In the genomic region with DNA sequence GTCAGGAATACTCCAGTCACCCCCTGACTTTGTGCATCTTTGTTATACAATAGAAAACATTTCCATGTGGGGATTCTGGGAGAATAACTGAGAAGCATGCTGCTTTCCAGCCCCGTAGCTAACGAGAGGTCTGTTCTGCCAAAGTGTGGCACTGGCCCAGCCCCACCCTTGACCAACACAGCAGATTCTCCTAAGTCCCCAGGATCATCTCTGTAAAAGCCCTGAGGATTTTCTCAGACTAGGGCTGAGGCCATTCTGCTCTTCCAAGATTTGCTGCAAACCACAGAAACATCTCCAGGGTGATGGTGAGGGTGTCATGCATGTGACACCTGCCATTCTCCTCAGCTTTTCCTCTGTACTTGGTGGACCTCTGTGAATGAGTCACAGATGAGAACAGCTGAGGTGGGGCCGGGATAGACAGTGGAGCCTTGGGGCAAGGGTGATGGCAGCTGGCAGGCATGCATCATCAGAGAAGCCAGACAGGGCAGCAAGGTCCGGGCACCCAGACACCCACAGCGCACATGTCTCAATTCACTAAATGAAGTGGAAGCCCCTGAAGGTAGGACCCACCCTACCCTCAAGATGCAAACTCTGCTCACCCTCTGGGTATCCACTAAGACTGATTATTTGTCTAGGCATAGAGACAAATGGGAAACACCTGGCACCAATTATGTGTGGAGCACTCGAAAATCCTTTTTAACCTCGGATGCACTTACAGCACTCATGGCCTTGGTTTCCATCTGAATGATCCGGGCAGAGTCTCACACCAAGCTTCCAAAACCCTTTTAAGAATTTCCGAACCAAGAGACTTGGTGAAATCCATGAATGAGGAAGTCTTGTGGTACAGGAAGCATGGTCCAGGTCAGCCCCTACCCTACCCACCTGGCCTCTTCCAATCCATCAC, we compare ENCODE assay signal across 11 cellular contexts. TPM values are rescaled to one million over a fixed set of nuclear protein-coding genes. Genes with fewer than 3 reads are reported as not detected.
DNase-seq lines count a peak whose midpoint lies in the region; ATAC-seq lines count a peak whose summit lies in the region.
"Had no signal": no experiment of that assay in that cellular context is flagged by ENCODE, and none has a peak within 500 bp of the region (broad histone marks: within the 10 kb centered on the region; RNA-seq: fewer than 3 reads in every experiment).

No MANE protein-coding gene starts in this region.

- no peak overlapping the region for H3K27ac Mint-ChIP-seq in activated CD4-positive, alpha-beta T cell treated with anti-CD3 and anti-CD28 coated beads, Interleukin-2, amount 10 ng/mL, durations not matched to agents 7 days and 5 days
- H3K27ac Mint-ChIP-seq: dendritic cell treated with granulocyte-macrophage colony-stimulating factor and Interleukin-4, amounts not matched to agents 40 ng/mL and 50 ng/mL, for 4 days; mesothelial cell of epicardium had no signal

- peak overlapping the region; percentile 18 for H3K4me2 ChIP-seq in skeletal muscle satellite cell (ENCODE audit: low read length)

- DNase-seq in activated CD4-positive, alpha-beta T cell treated with anti-CD3 and anti-CD28 coated beads for 48 hours: peak; percentile 34
- no peak for DNase-seq in activated CD4-positive, alpha-beta T cell treated with anti-CD3 and anti-CD28 coated beads, Interleukin-2, amount 10 ng/mL, durations not matched to agents 7 days and 5 days
- DNase-seq in NCI-H146 (lab: John Stamatoyannopoulos, UW) (peak; percentile 60), dedifferentiated amniotic fluid mesenchymal stem cell (ENCODE audit: extremely low spot score) (peak; percentile 30), iPS-NIHi7 (ENCODE audit: extremely low spot score) (no peak)
- DNase-seq: IMR-90 had no signal

- peaks cover 88% of the 10 kb centered on the region for H3K4me1 Mint-ChIP-seq in activated CD4-positive, alpha-beta T cell treated with anti-CD3 and anti-CD28 coated beads, Interleukin-2, amount 10 ng/mL, durations not matched to agents 7 days and 5 days

- peak overlapping the region; percentile 25 for H3K9ac ChIP-seq in skeletal muscle satellite cell (ENCODE audit: low read depth, low read length)

- no peaks in the 10 kb centered on the region for H3K9me3 Mint-ChIP-seq in activated CD4-positive, alpha-beta T cell treated with anti-CD3 and anti-CD28 coated beads, Interleukin-2, amount 10 ng/mL, durations not matched to agents 7 days and 5 days
- H3K9me3 Mint-ChIP-seq: dendritic cell treated with granulocyte-macrophage colony-stimulating factor and Interleukin-4, amounts not matched to agents 40 ng/mL and 50 ng/mL, for 4 days; mesothelial cell of epicardium had no signal

- no peaks in the 10 kb centered on the region for H3K36me3 ChIP-seq in skeletal muscle satellite cell (ENCODE audit: insufficient read depth, low read length)

- peaks cover 26% of the 10 kb centered on the region for H3K4me1 ChIP-seq in skeletal muscle satellite cell (ENCODE audit: control insufficient read depth, insufficient read depth, low read length)

- ATAC-seq in HG02840 (IDR thresholded peaks at IDR 0.05; ENCODE audit: low FRiP score, unreplicated experiment) (no peak), GM21529 (IDR thresholded peaks at IDR 0.05; ENCODE audit: unreplicated experiment) (no peak)

- no peaks in the 10 kb centered on the region for H3K9me3 ChIP-seq in skeletal muscle satellite cell (replicated peaks; ENCODE audit: low read length)

- POLR2A ChIA-PET in activated CD4-positive, alpha-beta T cell treated with anti-CD3 and anti-CD28 coated beads, Interleukin-2, amount 10 ng/mL, durations not matched to agents 7 days and 5 days (lab: Charles Lee): no interaction called here

- peaks cover 30% of the 10 kb centered on the region for H3K36me3 Mint-ChIP-seq in activated CD4-positive, alpha-beta T cell treated with anti-CD3 and anti-CD28 coated beads, Interleukin-2, amount 10 ng/mL, durations not matched to agents 7 days and 5 days (ENCODE audit: low read depth)
- H3K36me3 Mint-ChIP-seq: mesothelial cell of epicardium had no signal

- peak overlapping the region; percentile 7 for H3K4me3 ChIP-seq in skeletal muscle satellite cell (ENCODE audit: low read length)

- no peaks in the 10 kb centered on the region for H3K27me3 Mint-ChIP-seq in activated CD4-positive, alpha-beta T cell treated with anti-CD3 and anti-CD28 coated beads, Interleukin-2, amount 10 ng/mL, durations not matched to agents 7 days and 5 days

- no peaks in the 10 kb centered on the region for H3K27me3 ChIP-seq in skeletal muscle satellite cell (ENCODE audit: control insufficient read depth, insufficient read depth, low read length)

- no peak overlapping the region for H3K4me3 Mint-ChIP-seq in activated CD4-positive, alpha-beta T cell treated with anti-CD3 and anti-CD28 coated beads, Interleukin-2, amount 10 ng/mL, durations not matched to agents 7 days and 5 days
- H3K4me3 Mint-ChIP-seq: dendritic cell treated with granulocyte-macrophage colony-stimulating factor and Interleukin-4, amounts not matched to agents 40 ng/mL and 50 ng/mL, for 4 days; mesothelial cell of epicardium had no signal

- CTCF ChIA-PET in activated CD4-positive, alpha-beta T cell treated with anti-CD3 and anti-CD28 coated beads, Interleukin-2, amount 10 ng/mL, durations not matched to agents 7 days and 5 days (lab: Charles Lee): interaction anchor here (1.0 to 1.2 kb wide), 2 partner anchors 11 to 179 kb away, joined by 3 to 4 read pairs; no protein-coding TSS in a partner anchor

RNA-seq across cellular contexts. Expression of gene DOCK9, which starts 20.1 kb away (rescaled TPM):
- total RNA-seq in activated CD4-positive, alpha-beta T cell treated with anti-CD3 and anti-CD28 coated beads, Interleukin-2, amount 10 ng/mL, durations not matched to agents 7 days and 5 days: 100 to 1,000 TPM; 129 to 132 TPM
- 9.8 and 13.7 TPM in 2 replicates for total RNA-seq in skeletal muscle satellite cell (2012; rRNA removed)

Comparison
In these comparisons a context has a peak if more than half of its experiments do, and no peak if none do; other contexts are left out.
1. DNase-seq: peak in activated CD4-positive, alpha-beta T cell treated with anti-CD3 and anti-CD28 coated beads for 48 hours (single experiment), NCI-H146 (single experiment) and dedifferentiated amniotic fluid mesenchymal stem cell (single experiment); none in activated CD4-positive, alpha-beta T cell treated with anti-CD3 and anti-CD28 coated beads, Interleukin-2, amount 10 ng/mL, durations not matched to agents 7 days and 5 days (single experiment) and iPS-NIHi7 (single experiment).